ENCODE assay signal across 14 cellular contexts in genomic region chr10:3455385-3456334, GRCh38.
DNase-seq lines count a peak whose midpoint lies in the region; ATAC-seq and TF ChIP-seq lines count a peak whose summit lies in the region.
"Had no signal": no experiment of that assay in that cellular context is flagged by ENCODE, and none has a peak within 500 bp of the region (broad histone marks: within the 10 kb centered on the region; RNA-seq: fewer than 3 reads in every experiment).

No MANE protein-coding gene starts in this region.

- H3K36me3 Mint-ChIP-seq in activated naive CD4-positive, alpha-beta T cell treated with anti-CD3 and anti-CD28 coated beads, Interleukin-2, amount 50 U/mL, for 24 hours = no peaks in the 10 kb centered on the region
- H3K36me3 Mint-ChIP-seq in WTC11 = peaks cover 12% of the 10 kb centered on the region

- H3K4me3 ChIP-seq in fibroblast of pulmonary artery (replicated peaks; ENCODE audit: low read depth, low read length) = no peak overlapping the region
- H3K4me3 ChIP-seq: GM23248, vagina had no signal

- H3K4me3 Mint-ChIP-seq in activated naive CD4-positive, alpha-beta T cell treated with anti-CD3 and anti-CD28 coated beads, Interleukin-2, amount 50 U/mL, for 24 hours = peak overlapping the region; percentile 41
- no peak overlapping the region for H3K4me3 Mint-ChIP-seq in WTC11

- H3K4me1 Mint-ChIP-seq in activated naive CD4-positive, alpha-beta T cell treated with anti-CD3 and anti-CD28 coated beads, Interleukin-2, amount 50 U/mL, for 24 hours = peaks cover 38% of the 10 kb centered on the region
- peaks cover 42% of the 10 kb centered on the region for H3K4me1 Mint-ChIP-seq in WTC11

- POLR2A ChIA-PET in WTC11 (lab: Charles Lee) = interaction anchor here (0.6 kb wide), 1 partner anchor 1963 kb away, joined by 4 read pairs; no protein-coding TSS in a partner anchor

- TF ChIP-seq CTCF in WTC11 (IDR thresholded peaks at IDR 0.05) = no peak
- TF ChIP-seq CTCF in fibroblast of pulmonary artery (IDR thresholded peaks at IDR 0.05; ENCODE audit: low read length, missing control alignments) = no peak

- ATAC-seq in WTC11 = 0 out of 2 replicates have a peak, but pooled peaks have one; percentile 29
- ATAC-seq in HG02970 (IDR thresholded peaks at IDR 0.05; ENCODE audit: low FRiP score, unreplicated experiment) = no peak
- ATAC-seq in HG03469 (IDR thresholded peaks at IDR 0.05; ENCODE audit: unreplicated experiment) = no peak
- ATAC-seq: left lobe of liver had no signal

- CTCF ChIA-PET in WTC11 (lab: Charles Lee) = no interaction called here

- peak overlapping the region; percentile 48 for H3K27ac Mint-ChIP-seq in activated naive CD4-positive, alpha-beta T cell treated with anti-CD3 and anti-CD28 coated beads, Interleukin-2, amount 50 U/mL, for 24 hours
- 0 out of 2 replicates have a peak overlapping the region, but pooled peaks have one; percentile 48 for H3K27ac Mint-ChIP-seq in WTC11

- H3K27me3 Mint-ChIP-seq in activated naive CD4-positive, alpha-beta T cell treated with anti-CD3 and anti-CD28 coated beads, Interleukin-2, amount 50 U/mL, for 24 hours = no peaks in the 10 kb centered on the region
- H3K27me3 Mint-ChIP-seq in WTC11 (ENCODE audit: low read depth) = no peaks in the 10 kb centered on the region
- H3K27me3 Mint-ChIP-seq: brain had no signal

- no peaks in the 10 kb centered on the region for H3K9me3 Mint-ChIP-seq in activated naive CD4-positive, alpha-beta T cell treated with anti-CD3 and anti-CD28 coated beads, Interleukin-2, amount 50 U/mL, for 24 hours
- H3K9me3 Mint-ChIP-seq in WTC11 = peaks cover 36% of the 10 kb centered on the region

- no peak for DNase-seq in activated naive CD4-positive, alpha-beta T cell treated with Interleukin-2 at 50 U/mL for 16 hours
- DNase-seq in WTC11 (ENCODE audit: low spot score) (no peak), fibroblast of pulmonary artery (ENCODE audit: low read depth) (peak; percentile 65), retina (peak; percentile 38), NCI-H1417 (lab: John Stamatoyannopoulos, UW) (no peak)
- DNase-seq: activated CD4-positive, alpha-beta T cell treated with anti-CD3 and anti-CD28 coated beads, Interleukin-2, amount 50 U/mL, for 1 hour; GM23248; NCI-H345 had no signal

TF ChIP-seq in WTC11, 78 proteins besides CTCF, POLR2A, EP300 and RAD21:
- TF ChIP-seq NFATC4 (CRISPR knock-in tag; IDR thresholded peaks at IDR 0.05) (no peak), MYBL2 (CRISPR knock-in tag; IDR thresholded peaks at IDR 0.05) (no peak), AFF4 (CRISPR knock-in tag; IDR thresholded peaks at IDR 0.05; ENCODE audit: borderline replicate concordance) (no peak), ZNF416 (CRISPR knock-in tag; IDR thresholded peaks at IDR 0.05) (no peak), HMGXB4 (CRISPR knock-in tag; IDR thresholded peaks at IDR 0.05) (no peak), STAT6 (CRISPR knock-in tag; conservative IDR thresholded peaks at IDR 0.05; ENCODE audit: low read depth) (no peak), E2F4 (CRISPR knock-in tag; IDR thresholded peaks at IDR 0.05; ENCODE audit: borderline replicate concordance, low read depth) (no peak)

Comparison
In these comparisons a context has a peak if more than half of its experiments do, and no peak if none do; other contexts are left out.
1. DNase-seq: peak in fibroblast of pulmonary artery (single experiment) and retina (single experiment); none in activated naive CD4-positive, alpha-beta T cell treated with Interleukin-2 at 50 U/mL for 16 hours (single experiment), WTC11 (single experiment) and NCI-H1417 (0 of 3).